In genomic region chr1:150429805-150430204, GRCh38 we compare ENCODE assay signal across 10 cellular contexts. TPM values are rescaled to one million over a fixed set of nuclear protein-coding genes. Genes with fewer than 3 reads are reported as not detected.
DNase-seq lines count a peak whose midpoint lies in the region; ATAC-seq, FAIRE-seq and TF ChIP-seq lines count a peak whose summit lies in the region.
"Had no signal": no experiment of that assay in that cellular context is flagged by ENCODE, and none has a peak within 500 bp of the region (broad histone marks: within the 10 kb centered on the region; RNA-seq: fewer than 3 reads in every experiment).

No MANE protein-coding gene starts in this region.

- H3K27me3 ChIP-seq in CD4-positive, alpha-beta memory T cell (ENCODE audit: insufficient read depth, low read length) = no peaks in the 10 kb centered on the region
- no peaks in the 10 kb centered on the region for H3K27me3 ChIP-seq in GM23338 (ENCODE audit: insufficient read depth)

- H3K36me3 Mint-ChIP-seq in CD4-positive, alpha-beta memory T cell = peaks cover 13 to 16% of the 10 kb centered on the region in 2 donors
- peaks cover 12% of the 10 kb centered on the region; the same call in 2 of the 3 replicates for H3K36me3 Mint-ChIP-seq in GM23338 (ENCODE audit: low read depth)

- no peak overlapping the region for H3K4me2 ChIP-seq in GM23338

- H3K27ac ChIP-seq in CD4-positive, alpha-beta memory T cell (ENCODE audit: low read depth, low read length) = no peak overlapping the region
- peak overlapping the region; percentile 20; the same call in 1 of the 2 replicates for H3K27ac ChIP-seq in GM23338 (ENCODE audit: low read depth)

- H3K27me3 Mint-ChIP-seq in CD4-positive, alpha-beta memory T cell = no peaks in the 10 kb centered on the region
- H3K27me3 Mint-ChIP-seq in GM23338 (ENCODE audit: insufficient read depth, low read depth, poor library complexity) = no peaks in the 10 kb centered on the region

- H3F3A ChIP-seq in GM23338 (replicated peaks; ENCODE audit: low read depth) = peaks cover 5% of the 10 kb centered on the region; the same call in 1 of the 2 replicates

- H3K4me1 ChIP-seq in CD4-positive, alpha-beta memory T cell (ENCODE audit: insufficient read depth, low read length) = no peaks in the 10 kb centered on the region
- no peaks in the 10 kb centered on the region for H3K4me1 ChIP-seq in GM23338 (ENCODE audit: insufficient read depth)

- no peaks in the 10 kb centered on the region for H3K9me3 Mint-ChIP-seq in CD4-positive, alpha-beta memory T cell
- H3K9me3 Mint-ChIP-seq in GM23338 = no peaks in the 10 kb centered on the region

- CTCF ChIA-PET in CD4-positive, alpha-beta memory T cell (lab: Charles Lee; ENCODE audit: partially characterized antibody) = interaction anchor here (0.7 to 2.4 kb wide), 4 partner anchors 12 to 174 kb away, joined by 3 to 8 read pairs (median 4); partner anchors contain the start of gene RPRD2

- H4K20me1 ChIP-seq in GM23338 (replicated peaks; ENCODE audit: insufficient read depth) = no peaks in the 10 kb centered on the region

- no peaks in the 10 kb centered on the region for H3K9me2 ChIP-seq in GM23338 (ENCODE audit: insufficient read depth)

- peak overlapping the region in 5 of 7 donors; percentile 4 to 81 (median 75) for H3K27ac Mint-ChIP-seq in CD4-positive, alpha-beta memory T cell
- H3K27ac Mint-ChIP-seq in GM23338 = no peak overlapping the region

- FAIRE-seq in TTC549 (lab: Jason Lieb, UNC) = peak; percentile 89

- peak in 4 of 5 donors; percentile 10 to 26 (median 12) for DNase-seq in CD4-positive, alpha-beta memory T cell
- peak; percentile 48 for DNase-seq in GM23338 (ENCODE audit: low spot score)
- peak; percentile 17 for DNase-seq in iris pigment epithelial cell (ENCODE audit: low read depth)
- no peak for DNase-seq in NCI-H2196 treated with DMSO at 0.1 percent for 48 hours (lab: John Stamatoyannopoulos, UW; ENCODE audit: unreplicated experiment)
- DNase-seq in COLO829 (ENCODE audit: low spot score) = no peak
- DNase-seq: NCI-H1092; stimulated activated CD4-positive, alpha-beta T cell treated with anti-CD3 and anti-CD28 coated beads, Interleukin-2, amount 100 ng/mL, for 48 hours had no signal

- no peaks in the 10 kb centered on the region for H3K36me3 ChIP-seq in CD4-positive, alpha-beta memory T cell (ENCODE audit: insufficient read depth, low read length)
- H3K36me3 ChIP-seq in GM23338 (ENCODE audit: insufficient read depth) = no peaks in the 10 kb centered on the region

- intact Hi-C loops in CD4-positive, alpha-beta memory T cell (cut with micrococcal nuclease) = loop anchor here (1.0 to 2.0 kb wide), 2 partner anchors 66 to 175 kb away; partner anchors contain the start of gene RPRD2

- no peaks in the 10 kb centered on the region for H3K9me3 ChIP-seq in CD4-positive, alpha-beta memory T cell (ENCODE audit: control insufficient read depth in 1 of 2, low read length in 2 of 2)

- POLR2A ChIA-PET in CD4-positive, alpha-beta memory T cell (lab: Charles Lee; ENCODE audit: partially characterized antibody) = no interaction called here

- peaks cover 6 to 16% (median 11%) of the 10 kb centered on the region in 4 donors for H3K4me1 Mint-ChIP-seq in CD4-positive, alpha-beta memory T cell
- peaks cover 5% of the 10 kb centered on the region for H3K4me1 Mint-ChIP-seq in GM23338

- peaks cover 11% of the 10 kb centered on the region for H3K79me2 ChIP-seq in GM23338 (replicated peaks; ENCODE audit: insufficient read depth)

- peak; percentile 48 to 51 for TF ChIP-seq CTCF in GM23338 (conservative IDR thresholded peaks at IDR 0.05; ENCODE audit: low read depth in 2 of 2)

- no peak overlapping the region for H3K4me3 Mint-ChIP-seq in CD4-positive, alpha-beta memory T cell
- no peak overlapping the region for H3K4me3 Mint-ChIP-seq in GM23338

- no peak overlapping the region for H3K4me3 ChIP-seq in CD4-positive, alpha-beta memory T cell (ENCODE audit: low read length in 2 of 2)
- no peak overlapping the region for H3K4me3 ChIP-seq in GM23338

- ATAC-seq in GM23338 = no peak
- ATAC-seq in GM21390 (IDR thresholded peaks at IDR 0.05; ENCODE audit: unreplicated experiment) = no peak
- ATAC-seq in GM18867 (IDR thresholded peaks at IDR 0.05; ENCODE audit: unreplicated experiment) = no peak

- H2AFZ ChIP-seq in GM23338 = no peak overlapping the region

TF ChIP-seq in GM23338, 12 proteins besides CTCF, POLR2A, EP300 and RAD21 (continues in another document):
- TF ChIP-seq ZNF331 (CRISPR knock-in tag; IDR thresholded peaks at IDR 0.05; ENCODE audit: low read depth) (no peak), NANOG (IDR thresholded peaks at IDR 0.05; ENCODE audit: borderline replicate concordance) (no peak), ETS1 (IDR thresholded peaks at IDR 0.05) (no peak), REST (IDR thresholded peaks at IDR 0.05; ENCODE audit: unreplicated experiment) (no peak), ZNF114 (CRISPR knock-in tag; IDR thresholded peaks at IDR 0.05) (no peak), EZH2 (IDR thresholded peaks at IDR 0.05; ENCODE audit: low read depth, unreplicated experiment) (no peak), JUNB (IDR thresholded peaks at IDR 0.05; ENCODE audit: unreplicated experiment) (no peak), CREB1 (CRISPR knock-in tag; IDR thresholded peaks at IDR 0.05; ENCODE audit: low read depth) (no peak), EZH2phosphoT487 (IDR thresholded peaks at IDR 0.05; ENCODE audit: unreplicated experiment) (no peak)

RNA-seq across cellular contexts. Expression of gene TARS2, which starts 57.4 kb away (rescaled TPM):
- total RNA-seq in CD4-positive, alpha-beta memory T cell = 10 to 100 TPM; 32.3 to 35.4 TPM
- polyA plus RNA-seq in CD4-positive, alpha-beta memory T cell = 10 to 100 TPM; 23.5 to 26.4 TPM
- 27.1 and 28.4 TPM in 2 replicates for total RNA-seq in GM23338 (2014; rRNA removed; shearing (Covaris generic))
- polyA plus RNA-seq in GM23338 (2016; fragmentation: Nextera tagmentation; extraction: Ambion mirVana) = 19.5 and 20.3 TPM in 2 replicates

Comparison
In these comparisons a context has a peak if more than half of its experiments do, and no peak if none do; other contexts are left out.
1. DNase-seq: peak in CD4-positive, alpha-beta memory T cell (4 of 5), GM23338 (single experiment) and iris pigment epithelial cell (single experiment); none in NCI-H2196 treated with DMSO at 0.1 percent for 48 hours (single experiment) and COLO829 (single experiment).